Comparison of ENCODE assay signal across 24 cellular contexts in genomic region chr11:93967258-93967657, GRCh38. TPM values are rescaled to one million over a fixed set of nuclear protein-coding genes. Genes with fewer than 3 reads are reported as not detected.
"Had no signal": no experiment of that assay in that cellular context is flagged by ENCODE, and none has a peak within 500 bp of the region (broad histone marks: within the 10 kb centered on the region; RNA-seq: fewer than 3 reads in every experiment).

No MANE protein-coding gene starts in this region.

- DNase-seq: KBM-7, NCI-H1092, NCI-H1105 treated with DMSO at 0.1 percent for 48 hours, NCI-H1417 treated with DMSO at 0.1 percent for 48 hours, NCI-H146, NCI-H1694 treated with DMSO at 0.1 percent for 48 hours, NCI-H1930, NCI-H2081, NCI-H2107, NCI-H2227 treated with DMSO at 0.1 percent for 48 hours, NCI-H524, NCI-H526 treated with DMSO at 0.1 percent for 48 hours, NCI-H748 treated with DMSO at 0.1 percent for 48 hours, PC-9, Peyer's patch, SHP77 treated with DMSO at 0.1 percent for 48 hours, SJCRH30 had no signal

- H3K36me3 ChIP-seq: Peyer's patch, SJCRH30 had no signal

- H2AFZ ChIP-seq: PC-9 had no signal

- H3K9me3 ChIP-seq: Peyer's patch, SJCRH30 had no signal

- H3K4me3 ChIP-seq: PC-9, Peyer's patch, SJCRH30 had no signal

- H3K4me1 ChIP-seq: Peyer's patch, SJCRH30 had no signal

- H3K4me2 ChIP-seq: PC-9 had no signal

- ATAC-seq: Right ventricle myocardium inferior, SK-N-SH treated with all-trans-retinoic acid at 6 μM for 48 hours had no signal

- H3K27ac ChIP-seq: PC-9, Peyer's patch, SJCRH30 had no signal

- H3K27me3 ChIP-seq: Peyer's patch, SJCRH30 had no signal

RNA-seq across cellular contexts. Expression of gene HEPHL1, which starts 53.9 kb away (rescaled TPM):
- total RNA-seq: HT-29, LHCN-M2, MCF 10A, NCI-H460, PC-9, Peyer's patch, Right ventricle myocardium inferior, RPMI7951, SJCRH30 had no signal
